In genomic region chr22:37676691-37677627, GRCh38 we compare ENCODE assay signal across 1 cellular context.
TF ChIP-seq lines count a peak whose summit lies in the region.

No MANE protein-coding gene starts in this region.

TF ChIP-seq in IMR-90, 13 proteins besides CTCF, POLR2A, EP300 and RAD21:
- peak; percentile 97 for TF ChIP-seq MAZ (IDR thresholded peaks at IDR 0.05; ENCODE audit: borderline replicate concordance, low read depth, low read length)
- TF ChIP-seq NFE2L2 (IDR thresholded peaks at IDR 0.05; ENCODE audit: low read depth, low read length), result no peak
- 0 out of 2 replicates have a peak, but pooled peaks have one; percentile 8 for TF ChIP-seq SMC3 (IDR thresholded peaks at IDR 0.05; ENCODE audit: low read depth, low read length)
- 0 out of 2 replicates have a peak, but pooled peaks have one; percentile 25 for TF ChIP-seq BHLHE40 (IDR thresholded peaks at IDR 0.05; ENCODE audit: low read depth, low read length)
- no peak for TF ChIP-seq RCOR1 (IDR thresholded peaks at IDR 0.05; ENCODE audit: insufficient replicate concordance, low read length)
- TF ChIP-seq FOS (IDR thresholded peaks at IDR 0.05; ENCODE audit: low read depth, low read length), result peak; percentile 86
- no peak for TF ChIP-seq CEBPB (IDR thresholded peaks at IDR 0.05; ENCODE audit: low read depth, low read length)
- TF ChIP-seq RFX5 (IDR thresholded peaks at IDR 0.05; ENCODE audit: low read depth, low read length), result no peak
- peak; percentile 26; the same call in 1 of the 2 replicates for TF ChIP-seq MAFK (IDR thresholded peaks at IDR 0.05; ENCODE audit: low read depth, low read length)
- TF ChIP-seq MXI1 (IDR thresholded peaks at IDR 0.05; ENCODE audit: borderline replicate concordance, low read depth, low read length), result peak; percentile 56; the same call in 1 of the 2 replicates
- TF ChIP-seq CHD1 (IDR thresholded peaks at IDR 0.05; ENCODE audit: low read depth, low read length), result 0 out of 2 replicates have a peak, but pooled peaks have one; percentile 12
- TF ChIP-seq ELK1 (IDR thresholded peaks at IDR 0.05; ENCODE audit: borderline replicate concordance, low read depth, low read length), result no peak
- TF ChIP-seq, protein P1, sequence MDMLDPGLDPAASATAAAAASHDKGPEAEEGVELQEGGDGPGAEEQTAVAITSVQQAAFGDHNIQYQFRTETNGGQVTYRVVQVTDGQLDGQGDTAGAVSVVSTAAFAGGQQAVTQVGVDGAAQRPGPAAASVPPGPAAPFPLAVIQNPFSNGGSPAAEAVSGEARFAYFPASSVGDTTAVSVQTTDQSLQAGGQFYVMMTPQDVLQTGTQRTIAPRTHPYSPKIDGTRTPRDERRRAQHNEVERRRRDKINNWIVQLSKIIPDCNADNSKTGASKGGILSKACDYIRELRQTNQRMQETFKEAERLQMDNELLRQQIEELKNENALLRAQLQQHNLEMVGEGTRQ (IDR thresholded peaks at IDR 0.05; ENCODE audit: low read depth, low read length), result no peak
